In genomic region chr20:31722388-31723281, GRCh38 we compare ENCODE assay signal across 2 cellular contexts.
A peak's percentile ranks its signal among the peaks of the same experiment; 100 is the strongest.
TF ChIP-seq lines count a peak whose summit lies in the region.

Gene BCL2L1, minus strand, starts transcription at chr20:31722868. Its CDS starts 650 bp downstream, at chr20:31722218.

TF ChIP-seq in HEK293, 187 proteins besides CTCF, POLR2A, EP300 and RAD21 (continued from another document and continues in another):
- no peak for TF ChIP-seq ZBTB11 (tag by site-specific recombination; conservative IDR thresholded peaks at IDR 0.05; ENCODE audit: low read depth)
- TF ChIP-seq ZNF404 (tag by site-specific recombination; IDR thresholded peaks at IDR 0.05): no peak
- TF ChIP-seq ZNF521 (tag by site-specific recombination; IDR thresholded peaks at IDR 0.05): no peak
- TF ChIP-seq ZNF513 (tag by site-specific recombination; IDR thresholded peaks at IDR 0.05): no peak
- peak; percentile 84 for TF ChIP-seq ZNF600 (tag by site-specific recombination; IDR thresholded peaks at IDR 0.05)
- no peak for TF ChIP-seq ZBTB44 (tag by site-specific recombination; IDR thresholded peaks at IDR 0.05)
- peak; percentile 31; the same call in 1 of the 2 replicates for TF ChIP-seq ZBTB8A (tag by site-specific recombination; IDR thresholded peaks at IDR 0.05)
- TF ChIP-seq KLF10 (tag by site-specific recombination; IDR thresholded peaks at IDR 0.05): no peak
- peak; percentile 75 for TF ChIP-seq ZFHX2 (tag by site-specific recombination; conservative IDR thresholded peaks at IDR 0.05)
- TF ChIP-seq ZXDB (tag by site-specific recombination; IDR thresholded peaks at IDR 0.05): no peak; the same call in 1 of the 2 replicates
- TF ChIP-seq FEZF1 (tag by site-specific recombination; IDR thresholded peaks at IDR 0.05): no peak
- no peak for TF ChIP-seq ZNF777 (tag by site-specific recombination; IDR thresholded peaks at IDR 0.05; ENCODE audit: borderline replicate concordance)
- peak; percentile 22; the same call in 1 of the 2 replicates for TF ChIP-seq ZNF561 (tag by site-specific recombination; IDR thresholded peaks at IDR 0.05; ENCODE audit: borderline replicate concordance)
- TF ChIP-seq ZNF555 (tag by site-specific recombination; conservative IDR thresholded peaks at IDR 0.05): no peak
- peak; percentile 88 for TF ChIP-seq PRDM10 (tag by site-specific recombination; IDR thresholded peaks at IDR 0.05)
- TF ChIP-seq ZNF174 (tag by site-specific recombination; IDR thresholded peaks at IDR 0.05): no peak

TF ChIP-seq in K562, 482 proteins besides CTCF, POLR2A, EP300 and RAD21 (continued from another document and continues in another):
- no peak for TF ChIP-seq FOXO4 (CRISPR knock-in tag; IDR thresholded peaks at IDR 0.05)
- TF ChIP-seq NKRF (IDR thresholded peaks at IDR 0.05; ENCODE audit: borderline replicate concordance): no peak
- no peak for TF ChIP-seq ZNF146 (CRISPR knock-in tag; IDR thresholded peaks at IDR 0.05; ENCODE audit: unreplicated experiment)
- no peak for TF ChIP-seq SIRT6 (IDR thresholded peaks at IDR 0.05; ENCODE audit: low read depth, low read length)
- no peak for TF ChIP-seq ZNF395 (CRISPR knock-in tag; IDR thresholded peaks at IDR 0.05)
- no peak for TF ChIP-seq NELFE (IDR thresholded peaks at IDR 0.05; ENCODE audit: insufficient read depth, insufficient read length)
- TF ChIP-seq ZNF436 (CRISPR knock-in tag; IDR thresholded peaks at IDR 0.05): 0 out of 2 replicates have a peak, but pooled peaks have one; percentile 34
- no peak for TF ChIP-seq ETS2 (tag; IDR thresholded peaks at IDR 0.05; ENCODE audit: borderline replicate concordance, poor library complexity, severe bottlenecking)
- TF ChIP-seq IRF1 (CRISPR knock-in tag; IDR thresholded peaks at IDR 0.05; ENCODE audit: borderline replicate concordance): no peak
- TF ChIP-seq GABPB1 (CRISPR knock-in tag; IDR thresholded peaks at IDR 0.05): no peak
- TF ChIP-seq CREB3L1 (IDR thresholded peaks at IDR 0.05; ENCODE audit: borderline replicate concordance, low read depth): no peak; the same call in 1 of the 2 replicates
- no peak for TF ChIP-seq ZNF232 (CRISPR knock-in tag; IDR thresholded peaks at IDR 0.05)
- TF ChIP-seq FOXA3 (CRISPR knock-in tag; conservative IDR thresholded peaks at IDR 0.05 in 1 of 2, IDR thresholded peaks at IDR 0.05 in 1 of 2): no peak
- TF ChIP-seq ZNF830 (CRISPR knock-in tag; IDR thresholded peaks at IDR 0.05): no peak
- peak; percentile 21 for TF ChIP-seq HNRNPLL (IDR thresholded peaks at IDR 0.05; ENCODE audit: low read depth, low read length, poor library complexity, severe bottlenecking)
- no peak; the same call in 1 of the 2 replicates for TF ChIP-seq ZNF76 (CRISPR knock-in tag; IDR thresholded peaks at IDR 0.05; ENCODE audit: borderline replicate concordance)
- no peak for TF ChIP-seq MCM2 (IDR thresholded peaks at IDR 0.05; ENCODE audit: low read depth)
- no peak for TF ChIP-seq KHSRP (IDR thresholded peaks at IDR 0.05)
- TF ChIP-seq DIDO1 (tag; IDR thresholded peaks at IDR 0.05; ENCODE audit: low read depth): no peak
- TF ChIP-seq HDAC8 (tag; IDR thresholded peaks at IDR 0.05): no peak
- TF ChIP-seq ZNF75A (CRISPR knock-in tag; IDR thresholded peaks at IDR 0.05): no peak
- no peak for TF ChIP-seq USF1 (CRISPR knock-in tag; IDR thresholded peaks at IDR 0.05)
- no peak for TF ChIP-seq CSDE1 (IDR thresholded peaks at IDR 0.05)
- no peak for TF ChIP-seq PCBP2 (IDR thresholded peaks at IDR 0.05; ENCODE audit: low read depth, low read length, poor library complexity, severe bottlenecking)
- no peak for TF ChIP-seq NCOA6 (IDR thresholded peaks at IDR 0.05)
- TF ChIP-seq C11orf30 (IDR thresholded peaks at IDR 0.05; ENCODE audit: low read depth): no peak
- no peak for TF ChIP-seq POLR3A (IDR thresholded peaks at IDR 0.05; ENCODE audit: borderline replicate concordance, extremely low read depth, insufficient read depth, insufficient read length)
- TF ChIP-seq BMI1 (IDR thresholded peaks at IDR 0.05; ENCODE audit: low read length): no peak
- no peak for TF ChIP-seq PHB2 (IDR thresholded peaks at IDR 0.05; ENCODE audit: low read depth)
- TF ChIP-seq CGGBP1 (CRISPR knock-in tag; IDR thresholded peaks at IDR 0.05): no peak; the same call in 1 of the 2 replicates
- no peak for TF ChIP-seq NUFIP1 (IDR thresholded peaks at IDR 0.05; ENCODE audit: partially characterized antibody)
- TF ChIP-seq CREM (IDR thresholded peaks at IDR 0.05; ENCODE audit: low read depth): no peak
- no peak for TF ChIP-seq ZBTB5 (IDR thresholded peaks at IDR 0.05)
- TF ChIP-seq FUS (optimal IDR thresholded peaks at IDR 0.05; ENCODE audit: low read depth, low read length): no peak
- no peak for TF ChIP-seq ZNF699 (CRISPR knock-in tag; IDR thresholded peaks at IDR 0.05; ENCODE audit: insufficient replicate concordance)
- no peak for TF ChIP-seq ZNF263 (CRISPR knock-in tag; IDR thresholded peaks at IDR 0.05; ENCODE audit: borderline replicate concordance)
- TF ChIP-seq TCF15 (CRISPR knock-in tag; IDR thresholded peaks at IDR 0.05): no peak
